2 cellular contexts compared by ENCODE assay signal in the genomic region with DNA sequence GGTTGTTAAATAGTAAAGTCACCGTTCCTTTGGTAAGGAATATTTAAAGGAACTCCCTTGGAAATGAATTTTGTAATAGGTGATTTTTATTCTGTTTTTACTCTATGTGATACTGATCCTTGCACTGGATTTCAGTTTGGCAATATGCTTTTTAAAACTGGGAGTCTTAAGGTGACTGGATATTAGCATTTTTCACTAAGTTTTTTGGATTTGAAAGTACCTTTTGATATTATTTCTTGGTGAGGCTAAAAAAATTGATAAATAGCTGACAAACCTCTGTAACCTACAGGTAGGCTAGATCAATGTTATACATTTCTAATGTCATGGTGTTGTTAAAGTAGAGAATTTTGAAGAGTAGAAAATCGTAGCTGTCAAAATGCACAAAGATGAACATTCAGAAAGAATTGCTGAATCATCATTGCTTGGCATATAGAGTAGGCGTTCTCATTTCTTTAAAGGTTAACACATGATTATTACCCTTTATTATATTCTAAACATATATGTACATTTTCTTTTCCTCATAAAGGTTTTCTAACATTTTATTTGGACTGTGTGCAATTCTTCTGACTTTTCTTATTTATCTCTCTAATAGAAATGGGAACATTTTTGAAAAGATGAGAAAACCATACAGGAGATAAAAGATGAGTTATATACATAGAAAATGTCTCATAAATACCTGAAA.
TF ChIP-seq lines count a peak whose summit lies in the region.

No MANE protein-coding gene starts in this region.

TF ChIP-seq in GM12878, 131 proteins besides CTCF, POLR2A, EP300 and RAD21:
- peak; percentile 72; the same call in 1 of the 2 replicates for TF ChIP-seq BACH1 (IDR thresholded peaks at IDR 0.05; ENCODE audit: borderline replicate concordance)
- TF ChIP-seq NBN (IDR thresholded peaks at IDR 0.05) = no peak

TF ChIP-seq in GM12891, 5 proteins besides CTCF, POLR2A, EP300 and RAD21:
- TF ChIP-seq POU2F2 (IDR thresholded peaks at IDR 0.05; ENCODE audit: low read depth, low read length) = no peak
- no peak for TF ChIP-seq PAX5 (IDR thresholded peaks at IDR 0.05; ENCODE audit: insufficient read depth, low read length, severe bottlenecking)
- TF ChIP-seq SPI1 (IDR thresholded peaks at IDR 0.05; ENCODE audit: low read depth, low read length) = no peak
- TF ChIP-seq POLR2AphosphoS5 (IDR thresholded peaks at IDR 0.05; ENCODE audit: low read depth, low read length) = no peak
- TF ChIP-seq TAF1 (IDR thresholded peaks at IDR 0.05; ENCODE audit: low read depth, low read length) = no peak
